ENCODE assay signal across 26 cellular contexts in the genomic region with DNA sequence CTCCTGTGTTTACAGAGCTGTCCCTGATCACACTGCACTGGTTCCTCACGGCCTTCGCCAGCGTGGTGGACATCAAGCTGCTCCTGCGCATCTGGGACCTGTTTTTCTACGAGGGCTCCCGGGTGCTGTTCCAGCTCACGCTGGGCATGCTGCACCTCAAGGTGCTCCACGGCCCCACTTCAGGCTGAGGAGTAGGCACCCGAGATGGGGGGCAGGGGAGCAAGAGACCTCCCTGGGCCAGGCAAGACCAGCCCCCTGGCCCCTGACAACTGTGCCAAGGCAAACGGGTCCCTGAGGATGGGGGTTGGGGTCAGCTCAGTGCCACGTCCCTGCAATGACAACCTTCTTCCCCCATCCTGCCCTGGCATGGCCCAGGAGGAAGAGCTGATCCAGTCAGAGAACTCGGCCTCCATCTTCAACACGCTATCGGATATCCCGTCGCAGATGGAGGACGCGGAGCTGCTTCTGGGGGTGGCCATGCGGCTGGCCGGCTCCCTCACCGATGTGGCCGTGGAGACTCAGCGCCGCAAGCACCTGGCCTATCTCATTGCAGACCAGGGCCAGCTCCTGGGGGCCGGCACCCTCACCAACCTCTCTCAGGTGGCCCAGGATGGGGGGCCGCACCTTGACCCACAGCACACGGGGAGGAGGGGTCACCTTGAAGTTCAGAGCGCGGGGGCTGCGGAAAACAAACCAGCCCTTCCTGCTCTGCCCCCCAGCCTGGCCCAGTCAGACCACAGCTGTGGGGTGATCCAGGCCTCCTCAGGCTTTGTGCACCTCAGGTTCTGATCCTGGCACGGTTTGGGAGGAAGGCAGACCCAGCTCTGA.
"Had no signal": no experiment of that assay in that cellular context is flagged by ENCODE, and none has a peak within 500 bp of the region (broad histone marks: within the 10 kb centered on the region; RNA-seq: fewer than 3 reads in every experiment).

No MANE protein-coding gene starts in this region.

- H3K9me3 Mint-ChIP-seq: activated naive CD4-positive, alpha-beta T cell treated with anti-CD3 and anti-CD28 coated beads, Interleukin-2, amount 50 U/mL, for 24 hours; activated T-helper 1 cell treated with anti-CD3 and anti-CD28 coated beads, Interleukin-12 subunit alpha, Interleukin-12 subunit beta, Interleukin-2, Interleukin-4 antibody, amounts not matched to agents 30 ng/mL and 10 ng/mL and 1 ng/mL, durations not matched to agents 14 hours and 24 hours and 36 hours; central memory CD8-positive, alpha-beta T cell; memory B cell; naive thymus-derived CD8-positive, alpha-beta T cell; neural crest cell had no signal

- H3K27ac Mint-ChIP-seq: activated naive CD4-positive, alpha-beta T cell treated with anti-CD3 and anti-CD28 coated beads, Interleukin-2, amount 50 U/mL, for 24 hours; activated T-helper 1 cell treated with anti-CD3 and anti-CD28 coated beads, Interleukin-12 subunit alpha, Interleukin-12 subunit beta, Interleukin-2, Interleukin-4 antibody, amounts not matched to agents 30 ng/mL and 10 ng/mL and 1 ng/mL, durations not matched to agents 14 hours and 24 hours and 36 hours had no signal

- H3K4me3 Mint-ChIP-seq: activated naive CD4-positive, alpha-beta T cell treated with anti-CD3 and anti-CD28 coated beads, Interleukin-2, amount 50 U/mL, for 24 hours; activated T-helper 1 cell treated with anti-CD3 and anti-CD28 coated beads, Interleukin-12 subunit alpha, Interleukin-12 subunit beta, Interleukin-2, Interleukin-4 antibody, amounts not matched to agents 30 ng/mL and 10 ng/mL and 1 ng/mL, durations not matched to agents 14 hours and 24 hours and 36 hours; central memory CD8-positive, alpha-beta T cell; memory B cell; neural crest cell had no signal

- H3K4me3 ChIP-seq: esophagus squamous epithelium, hepatocyte, right lobe of liver, skin epidermis, suprapubic skin, tibial artery had no signal

- H3K9me3 ChIP-seq: esophagus squamous epithelium, right lobe of liver, suprapubic skin, tibial artery had no signal

- H3K4me2 ChIP-seq: hepatocyte had no signal

- H3K4me1 Mint-ChIP-seq: neural crest cell had no signal

- H3K79me2 ChIP-seq: hepatocyte had no signal

- H3K27ac ChIP-seq: epithelial cell of prostate, esophagus squamous epithelium, hepatocyte, right lobe of liver, skin epidermis, suprapubic skin, tibial artery had no signal

- DNase-seq: activated CD4-positive, alpha-beta T cell treated with anti-CD3 and anti-CD28 coated beads for 4 hours; activated CD4-positive, alpha-beta T cell treated with anti-CD3 and anti-CD28 coated beads, Interleukin-2, amount 50 U/mL, for 4 hours; activated T-cell treated with anti-CD3 and anti-CD28 coated beads for 4 hours; dermis blood vessel endothelial cell; effector CD4-positive, alpha-beta T cell; esophagus squamous epithelium; foreskin melanocyte; islet precursor cell; left cardiac atrium; naive thymus-derived CD8-positive, alpha-beta T cell; stimulated activated CD4-positive, alpha-beta T cell treated with anti-CD3 and anti-CD28 coated beads, Interleukin-4, amount 100 ng/mL, for 24 hours; stimulated activated CD8-positive, alpha-beta memory T cell treated with anti-CD3 and anti-CD28 coated beads, Interleukin-4, amount 100 ng/mL, for 48 hours; stimulated activated naive CD4-positive, alpha-beta T cell; tibial artery had no signal

- H3K27me3 Mint-ChIP-seq: activated naive CD4-positive, alpha-beta T cell treated with anti-CD3 and anti-CD28 coated beads, Interleukin-2, amount 50 U/mL, for 24 hours; central memory CD8-positive, alpha-beta T cell; memory B cell; naive thymus-derived CD8-positive, alpha-beta T cell had no signal

- FAIRE-seq: colon, endometrium had no signal

- H2AFZ ChIP-seq: hepatocyte had no signal

- ATAC-seq: left cardiac atrium; naive thymus-derived CD8-positive, alpha-beta T cell; right lobe of liver had no signal

- H3K27me3 ChIP-seq: esophagus squamous epithelium, hepatocyte, right lobe of liver, suprapubic skin, tibial artery had no signal
